Comparison of ENCODE assay signal across 25 cellular contexts in genomic region chr7:145152589-145152988, GRCh38.
"Had no signal": no experiment of that assay in that cellular context is flagged by ENCODE, and none has a peak within 500 bp of the region (broad histone marks: within the 10 kb centered on the region; RNA-seq: fewer than 3 reads in every experiment).

No MANE protein-coding gene starts in this region.

- H3K36me3 ChIP-seq: left lung, lower lobe of right lung, right atrium auricular region, suprapubic skin, tibial artery, upper lobe of right lung had no signal

- ATAC-seq: activated CD8-positive, alpha-beta memory T cell treated with anti-CD3 and anti-CD28 coated beads, Interleukin-2, amount 10 ng/mL, durations not matched to agents 7 days and 5 days; activated CD8-positive, alpha-beta T cell treated with anti-CD3 and anti-CD28 coated beads, Interleukin-2, amount 10 ng/mL, durations not matched to agents 7 days and 5 days; activated naive CD8-positive, alpha-beta T cell treated with anti-CD3 and anti-CD28 coated beads, Interleukin-2, amount 50 U/mL, for 24 hours; esophagus mucosa; left lung; lower lobe of right lung; natural killer cell; upper lobe of right lung had no signal

- H3K4me2 ChIP-seq: smooth muscle cell had no signal

- H3K27me3 ChIP-seq: left lung, right atrium auricular region, suprapubic skin, tibial artery, upper lobe of right lung had no signal

- H3K9me3 ChIP-seq: left lung, lower lobe of right lung, right atrium auricular region, suprapubic skin, tibial artery, upper lobe of right lung had no signal

- H3K27ac ChIP-seq: left lung, lower lobe of right lung, right atrium auricular region, suprapubic skin, tibial artery, upper lobe of right lung had no signal

- DNase-seq: activated B cell treated with CpG ODN at 0.5 μM for 24 hours; activated CD8-positive, alpha-beta memory T cell treated with anti-CD3 and anti-CD28 coated beads, Interleukin-2, amount 10 ng/mL, durations not matched to agents 7 days and 5 days; activated CD8-positive, alpha-beta T cell treated with anti-CD3 and anti-CD28 coated beads, Interleukin-2, amount 10 ng/mL, durations not matched to agents 7 days and 5 days; activated naive CD8-positive, alpha-beta T cell treated with anti-CD3 and anti-CD28 coated beads, Interleukin-2, amount 50 U/mL, for 24 hours; activated T-cell treated with anti-CD3 and anti-CD28 coated beads, Interleukin-2, amount 50 U/mL, for 48 hours; amygdala; caudate nucleus; cortex of kidney; foreskin fibroblast; head of caudate nucleus; hippocampal formation; kidney glomerular epithelial cell; left lung; lower lobe of right lung; mesenchymal stem cell; natural killer cell; stimulated activated CD4-positive, alpha-beta T cell treated with anti-CD3 and anti-CD28 coated beads, Interleukin-15, amount 100 ng/mL, for 24 hours; stimulated activated CD4-positive, alpha-beta T cell treated with anti-CD3 and anti-CD28 coated beads, Interleukin-2, amount 100 ng/mL, for 24 hours; stimulated activated naive CD4-positive, alpha-beta T cell; tibial artery; upper lobe of right lung had no signal

- H3K4me3 ChIP-seq: left lung, lower lobe of right lung, right atrium auricular region, smooth muscle cell, suprapubic skin, tibial artery, upper lobe of right lung had no signal

- H3K4me1 ChIP-seq: left lung, lower lobe of right lung, right atrium auricular region, suprapubic skin, tibial artery, upper lobe of right lung had no signal
